8 cellular contexts compared by ENCODE assay signal in the genomic region with DNA sequence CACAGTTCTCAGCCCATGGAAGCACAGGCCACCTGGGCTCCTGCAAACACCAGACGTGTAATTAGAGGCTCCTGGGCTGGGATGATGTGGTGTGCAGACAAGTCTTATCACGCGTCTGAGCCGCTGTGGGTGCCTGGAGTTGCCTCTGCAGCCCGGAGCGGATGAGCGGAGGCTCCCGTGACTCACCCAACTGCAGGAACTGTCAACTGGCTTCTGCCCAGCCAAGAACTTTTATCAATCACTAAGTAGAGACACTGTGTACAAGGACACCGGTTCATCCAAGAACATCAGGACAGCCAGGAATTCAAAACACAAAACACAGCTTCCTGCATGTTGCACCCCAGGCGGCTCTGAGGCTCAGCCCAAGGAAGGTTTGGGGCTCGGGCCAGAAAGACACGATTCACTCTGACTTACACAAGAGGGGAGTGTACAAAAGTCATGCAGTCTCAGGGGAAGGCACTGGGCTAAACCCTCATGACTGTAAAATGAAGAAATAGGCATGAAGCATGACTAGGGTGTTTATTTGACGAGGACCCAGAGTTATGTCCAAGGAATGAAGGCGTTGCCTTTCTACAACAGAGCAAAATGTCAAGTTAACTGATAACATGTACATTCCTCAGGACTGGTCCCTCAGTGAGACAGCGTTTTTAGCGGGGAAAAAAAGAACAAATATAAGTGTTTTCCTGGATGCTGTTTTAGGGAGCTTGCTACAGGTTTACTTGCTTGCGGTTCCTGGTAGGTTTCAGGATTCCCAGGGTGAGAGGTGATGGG.
A peak's percentile ranks its signal among the peaks of the same experiment; 100 is the strongest.
DNase-seq lines count a peak whose midpoint lies in the region; ATAC-seq lines count a peak whose summit lies in the region.

No MANE protein-coding gene starts in this region.

- ATAC-seq in HG03196 (IDR thresholded peaks at IDR 0.05; ENCODE audit: unreplicated experiment): no peak

- H3K4me2 ChIP-seq in BLaER1: peak overlapping the region; percentile 20

- H3K36me3 ChIP-seq in BLaER1 (no peaks in the 10 kb centered on the region), adipocyte (ENCODE audit: control insufficient read depth, insufficient read depth, low read length, severe bottlenecking) (peaks cover 11% of the 10 kb centered on the region)

- DNase-seq in NCI-H128 (lab: John Stamatoyannopoulos, UW; ENCODE audit: unreplicated experiment): peak; percentile 21
- DNase-seq in adipocyte (ENCODE audit: low read depth): peak; percentile 97
- peak; percentile 55 for DNase-seq in inferior parietal cortex (ENCODE audit: extremely low spot score)
- DNase-seq in stromal cell of bone marrow (ENCODE audit: low read depth): peak; percentile 96
- no peak for DNase-seq in NK-92 treated with Interleukin-12 subunit alpha and Interleukin-12 subunit beta, amount 100 ng/mL, for 24 hours (lab: John Stamatoyannopoulos, UW)
- DNase-seq in NK-92 (lab: John Stamatoyannopoulos, UW; ENCODE audit: unreplicated experiment): no peak

- H4K20me1 ChIP-seq in BLaER1: no peaks in the 10 kb centered on the region

- H3K4me1 ChIP-seq in BLaER1: peaks cover 22% of the 10 kb centered on the region
- H3K4me1 ChIP-seq in adipocyte (ENCODE audit: control insufficient read depth, insufficient read depth, low read length): peaks cover 54% of the 10 kb centered on the region

- H3K9ac ChIP-seq in BLaER1 (no peak overlapping the region), adipocyte (ENCODE audit: low read length) (peak overlapping the region; percentile 88)

- H3K27me3 ChIP-seq in BLaER1: no peaks in the 10 kb centered on the region
- no peaks in the 10 kb centered on the region for H3K27me3 ChIP-seq in adipocyte (replicated peaks; ENCODE audit: control insufficient read depth, insufficient read depth, low read length)

- H3K27ac ChIP-seq in BLaER1: no peak overlapping the region

- no peaks in the 10 kb centered on the region for H3K9me3 ChIP-seq in BLaER1
- H3K9me3 ChIP-seq in adipocyte (ENCODE audit: control insufficient read depth, low read length): no peaks in the 10 kb centered on the region

- H3K4me3 ChIP-seq in BLaER1: no peak overlapping the region
- peak overlapping the region; percentile 57 for H3K4me3 ChIP-seq in adipocyte (ENCODE audit: low read length)

Comparison
In these comparisons a context has a peak if more than half of its experiments do, and no peak if none do; other contexts are left out.
1. DNase-seq: peak in NCI-H128 (single experiment), adipocyte (single experiment), inferior parietal cortex (single experiment) and stromal cell of bone marrow (single experiment); none in NK-92 treated with Interleukin-12 subunit alpha and Interleukin-12 subunit beta, amount 100 ng/mL, for 24 hours (single experiment) and NK-92 (single experiment).